Comparison of ENCODE assay signal across 27 cellular contexts in genomic region chr18:60753753-60754152, GRCh38.
"Had no signal": no experiment of that assay in that cellular context is flagged by ENCODE, and none has a peak within 500 bp of the region (broad histone marks: within the 10 kb centered on the region; RNA-seq: fewer than 3 reads in every experiment).

No MANE protein-coding gene starts in this region.

- H3K9me3 ChIP-seq: left lung, neutrophil, psoas muscle, right lobe of liver, tibial nerve, uterus had no signal

- H3K27me3 ChIP-seq: left lung, neural progenitor cell, neutrophil, right lobe of liver, tibial nerve, uterus had no signal

- H2AFZ ChIP-seq: neural progenitor cell, parathyroid adenoma had no signal

- H3K9ac ChIP-seq: neural progenitor cell, parathyroid adenoma had no signal

- H3K4me1 ChIP-seq: left lung, neural progenitor cell, parathyroid adenoma, psoas muscle, right lobe of liver, tibial nerve, uterus had no signal

- DNase-seq: hippocampal formation; immature natural killer cell; kidney; left colon; left lung; mesendoderm; naive B cell; natural killer cell; nephron progenitor cell; occipital lobe; psoas muscle; right lobe of liver; stimulated activated CD4-positive, alpha-beta T cell treated with anti-CD3 and anti-CD28 coated beads, Interleukin-1b, Interleukin-23, amount 100 ng/mL, for 48 hours; stimulated activated CD4-positive, alpha-beta T cell treated with anti-CD3 and anti-CD28 coated beads, Interleukin-2, amount 100 ng/mL, for 48 hours; stimulated activated CD4-positive, alpha-beta T cell treated with anti-CD3 and anti-CD28 coated beads, Interleukin-4, amount 100 ng/mL, for 4 hours; stimulated activated CD8-positive, alpha-beta memory T cell treated with anti-CD3 and anti-CD28 coated beads, Interleukin-4, amount 100 ng/mL, for 48 hours; stimulated activated naive CD4-positive, alpha-beta T cell treated with Interleukin-2 at 50 U/mL for 16 hours; stimulated activated naive CD8-positive, alpha-beta T cell treated with anti-CD3 and anti-CD28 coated beads, Interleukin-15, amount 100 ng/mL, for 72 hours; substantia nigra; uterus had no signal

- H3K27ac ChIP-seq: neural progenitor cell, neutrophil, parathyroid adenoma, psoas muscle, right lobe of liver, tibial nerve, uterus had no signal

- H3K4me3 ChIP-seq: left lung, lung, neural progenitor cell, psoas muscle, right lobe of liver, smooth muscle cell, tibial nerve, uterus had no signal

- H3K36me3 ChIP-seq: left lung, neural progenitor cell, neutrophil, right lobe of liver, tibial nerve, uterus had no signal

- H3K4me2 ChIP-seq: neural progenitor cell, smooth muscle cell had no signal

- ATAC-seq: left colon; left lung; natural killer cell; psoas muscle; right lobe of liver; stimulated activated memory B cell treated with anti-CD40 and anti-IgM and Interleukin-4, amounts not matched to agents 10 μg/mL and 1 μg/mL and 100 μg/mL, for 72 hours; stimulated activated naive CD8-positive, alpha-beta T cell treated with anti-CD3 and anti-CD28 coated beads, Interleukin-15, amount 100 ng/mL, for 72 hours had no signal

- H3K79me2 ChIP-seq: parathyroid adenoma had no signal
